In the genomic region with DNA sequence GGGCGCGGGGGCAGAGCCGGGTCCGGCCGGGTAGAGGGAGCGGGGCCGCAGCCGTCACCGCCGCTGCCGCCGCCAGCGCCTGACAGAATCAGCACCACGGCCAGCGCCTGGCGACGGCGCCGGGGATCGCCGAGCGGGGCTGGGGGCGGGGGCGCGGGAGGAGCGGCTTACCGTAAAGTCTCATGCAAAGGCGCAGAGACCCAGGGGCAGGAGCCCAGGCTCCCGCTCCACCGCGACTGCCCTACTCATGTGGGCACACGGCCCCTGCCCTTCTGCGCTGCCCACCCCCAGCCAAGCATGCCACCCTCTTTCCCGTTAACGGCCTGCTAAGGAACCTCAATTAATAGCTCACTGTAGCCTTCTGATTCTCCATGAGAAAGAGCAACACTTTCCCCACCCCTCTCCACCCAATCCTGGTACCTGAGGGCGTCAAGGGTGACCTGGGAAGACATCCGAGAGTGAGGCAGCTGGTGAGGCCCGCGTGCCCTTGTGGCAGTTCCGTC, we compare ENCODE assay signal across 9 cellular contexts. TPM values are rescaled to one million over a fixed set of nuclear protein-coding genes. Genes with fewer than 3 reads are reported as not detected.
DNase-seq lines count a peak whose midpoint lies in the region; ATAC-seq, FAIRE-seq and TF ChIP-seq lines count a peak whose summit lies in the region.
"Had no signal": no experiment of that assay in that cellular context is flagged by ENCODE, and none has a peak within 500 bp of the region (broad histone marks: within the 10 kb centered on the region; RNA-seq: fewer than 3 reads in every experiment).

A gene with protein sequence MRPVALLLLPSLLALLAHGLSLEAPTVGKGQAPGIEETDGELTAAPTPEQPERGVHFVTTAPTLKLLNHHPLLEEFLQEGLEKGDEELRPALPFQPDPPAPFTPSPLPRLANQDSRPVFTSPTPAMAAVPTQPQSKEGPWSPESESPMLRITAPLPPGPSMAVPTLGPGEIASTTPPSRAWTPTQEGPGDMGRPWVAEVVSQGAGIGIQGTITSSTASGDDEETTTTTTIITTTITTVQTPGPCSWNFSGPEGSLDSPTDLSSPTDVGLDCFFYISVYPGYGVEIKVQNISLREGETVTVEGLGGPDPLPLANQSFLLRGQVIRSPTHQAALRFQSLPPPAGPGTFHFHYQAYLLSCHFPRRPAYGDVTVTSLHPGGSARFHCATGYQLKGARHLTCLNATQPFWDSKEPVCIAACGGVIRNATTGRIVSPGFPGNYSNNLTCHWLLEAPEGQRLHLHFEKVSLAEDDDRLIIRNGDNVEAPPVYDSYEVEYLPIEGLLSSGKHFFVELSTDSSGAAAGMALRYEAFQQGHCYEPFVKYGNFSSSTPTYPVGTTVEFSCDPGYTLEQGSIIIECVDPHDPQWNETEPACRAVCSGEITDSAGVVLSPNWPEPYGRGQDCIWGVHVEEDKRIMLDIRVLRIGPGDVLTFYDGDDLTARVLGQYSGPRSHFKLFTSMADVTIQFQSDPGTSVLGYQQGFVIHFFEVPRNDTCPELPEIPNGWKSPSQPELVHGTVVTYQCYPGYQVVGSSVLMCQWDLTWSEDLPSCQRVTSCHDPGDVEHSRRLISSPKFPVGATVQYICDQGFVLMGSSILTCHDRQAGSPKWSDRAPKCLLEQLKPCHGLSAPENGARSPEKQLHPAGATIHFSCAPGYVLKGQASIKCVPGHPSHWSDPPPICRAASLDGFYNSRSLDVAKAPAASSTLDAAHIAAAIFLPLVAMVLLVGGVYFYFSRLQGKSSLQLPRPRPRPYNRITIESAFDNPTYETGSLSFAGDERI (minus strand): TSS at position 98 of the 503 bp plus-strand sequence. CDS start 164 bp downstream, outside the sequence.

- TF ChIP-seq POLR2A in gastroesophageal sphincter (IDR thresholded peaks at IDR 0.05), result no peak

- peaks cover 0 to 14% (median 6%) of the 10 kb centered on the region in 3 donors for H3K4me1 ChIP-seq in gastroesophageal sphincter

- WGBS in gastroesophageal sphincter (ENCODE audit: low coverage in 1 of 2), 2 donors, result 5% methylated on average over 3 of the region's 40 CpGs; no CpG with 5 or more reads in 1 of the 2 donors

- H3K27me3 ChIP-seq in gastroesophageal sphincter, result peaks cover 67% of the 10 kb centered on the region

- DNase-seq in AG20443 (ENCODE audit: low spot score) (peak; percentile 92), HTR-8/SVneo (ENCODE audit: insufficient read length, low spot score) (peak; percentile 80), omental fat pad (ENCODE audit: low spot score) (peak; percentile 30)
- peak; percentile 86 for DNase-seq in activated effector memory CD4-positive, alpha-beta T cell treated with anti-CD3 and anti-CD28 coated beads, Interleukin-2, amount 50 U/mL, for 16 hours

- TF ChIP-seq EP300 in gastroesophageal sphincter (IDR thresholded peaks at IDR 0.05), result no peak

- peak; percentile 26 for FAIRE-seq in HTR-8/SVneo (lab: Jason Lieb, UNC)

- H3K36me3 ChIP-seq in gastroesophageal sphincter, result no peaks in the 10 kb centered on the region

- H3K4me3 ChIP-seq in gastroesophageal sphincter, result peak within 1 kb of the TSS in 1 of 2 donors; percentile 24

- ATAC-seq in gastroesophageal sphincter (peak; percentile 73), omental fat pad (ENCODE audit: low FRiP score) (peak; percentile 71), GM19023 (IDR thresholded peaks at IDR 0.05; ENCODE audit: unreplicated experiment) (no peak)

- H3K27ac ChIP-seq in gastroesophageal sphincter (no peak within 1 kb of the TSS), temporal lobe (ENCODE audit: low read depth, low read length) (peak within 1 kb of the TSS; percentile 19)

- TF ChIP-seq CTCF in gastroesophageal sphincter (IDR thresholded peaks at IDR 0.05), result peak in 3 of 4 experiments; percentile 27 to 52 (median 41)
- no peak for TF ChIP-seq CTCF in omental fat pad (IDR thresholded peaks at IDR 0.05)

- no peaks in the 10 kb centered on the region for H3K9me3 ChIP-seq in gastroesophageal sphincter

TF ChIP-seq in PFSK-1, 5 proteins besides CTCF, POLR2A, EP300 and RAD21:
- TF ChIP-seq POLR2AphosphoS5 (IDR thresholded peaks at IDR 0.05; ENCODE audit: low read depth, low read length), result no peak
- peak; percentile 80 for TF ChIP-seq FOXP2 (optimal IDR thresholded peaks at IDR 0.05; ENCODE audit: borderline replicate concordance, extremely low read depth, extremely low read length, insufficient read depth)
- no peak for TF ChIP-seq TAF1 (IDR thresholded peaks at IDR 0.05; ENCODE audit: borderline replicate concordance, insufficient read depth, low read length)
- TF ChIP-seq, protein P1, sequence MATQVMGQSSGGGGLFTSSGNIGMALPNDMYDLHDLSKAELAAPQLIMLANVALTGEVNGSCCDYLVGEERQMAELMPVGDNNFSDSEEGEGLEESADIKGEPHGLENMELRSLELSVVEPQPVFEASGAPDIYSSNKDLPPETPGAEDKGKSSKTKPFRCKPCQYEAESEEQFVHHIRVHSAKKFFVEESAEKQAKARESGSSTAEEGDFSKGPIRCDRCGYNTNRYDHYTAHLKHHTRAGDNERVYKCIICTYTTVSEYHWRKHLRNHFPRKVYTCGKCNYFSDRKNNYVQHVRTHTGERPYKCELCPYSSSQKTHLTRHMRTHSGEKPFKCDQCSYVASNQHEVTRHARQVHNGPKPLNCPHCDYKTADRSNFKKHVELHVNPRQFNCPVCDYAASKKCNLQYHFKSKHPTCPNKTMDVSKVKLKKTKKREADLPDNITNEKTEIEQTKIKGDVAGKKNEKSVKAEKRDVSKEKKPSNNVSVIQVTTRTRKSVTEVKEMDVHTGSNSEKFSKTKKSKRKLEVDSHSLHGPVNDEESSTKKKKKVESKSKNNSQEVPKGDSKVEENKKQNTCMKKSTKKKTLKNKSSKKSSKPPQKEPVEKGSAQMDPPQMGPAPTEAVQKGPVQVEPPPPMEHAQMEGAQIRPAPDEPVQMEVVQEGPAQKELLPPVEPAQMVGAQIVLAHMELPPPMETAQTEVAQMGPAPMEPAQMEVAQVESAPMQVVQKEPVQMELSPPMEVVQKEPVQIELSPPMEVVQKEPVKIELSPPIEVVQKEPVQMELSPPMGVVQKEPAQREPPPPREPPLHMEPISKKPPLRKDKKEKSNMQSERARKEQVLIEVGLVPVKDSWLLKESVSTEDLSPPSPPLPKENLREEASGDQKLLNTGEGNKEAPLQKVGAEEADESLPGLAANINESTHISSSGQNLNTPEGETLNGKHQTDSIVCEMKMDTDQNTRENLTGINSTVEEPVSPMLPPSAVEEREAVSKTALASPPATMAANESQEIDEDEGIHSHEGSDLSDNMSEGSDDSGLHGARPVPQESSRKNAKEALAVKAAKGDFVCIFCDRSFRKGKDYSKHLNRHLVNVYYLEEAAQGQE (IDR thresholded peaks at IDR 0.05; ENCODE audit: insufficient read depth in 1 of 2, low read depth in 2 of 2, low read length in 2 of 2), result peak; percentile 95 to 97
- TF ChIP-seq SIN3A (IDR thresholded peaks at IDR 0.05; ENCODE audit: borderline replicate concordance, insufficient read depth, low read length), result peak; percentile 88; the same call in 1 of the 2 replicates

RNA-seq across cellular contexts. Expression of the gene that starts here (rescaled TPM):
- not detected for polyA plus RNA-seq in PFSK-1 (2012; ENCODE audit: insufficient read length, low read depth)
- total RNA-seq in gastroesophageal sphincter (under 1 TPM in 1 of 4 donors, not detected in 3; 0.13 TPM), omental fat pad (not detected), temporal lobe (57.3 TPM)
- polyA plus RNA-seq: esophagus had no signal

Comparison
In these comparisons a context has a peak if more than half of its experiments do, and no peak if none do; other contexts are left out.
1. RNA of the gene that starts here (total RNA-seq): 57.3 TPM in temporal lobe (single experiment); 0.13 TPM in gastroesophageal sphincter and not detected in omental fat pad; every median in the first group is over 10 times any median in the second.
2. Peak in ATAC-seq in gastroesophageal sphincter; RNA of the gene not detected or under 1 TPM.
3. Peak in DNase-seq and ATAC-seq in omental fat pad; RNA of the gene not detected or under 1 TPM.
4. DNase-seq: peak in every context shown above with its lines; median percentile 92 in AG20443; 86 in activated effector memory CD4-positive, alpha-beta T cell treated with anti-CD3 and anti-CD28 coated beads, Interleukin-2, amount 50 U/mL, for 16 hours; 80 in HTR-8/SVneo; 30 in omental fat pad.
5. CTCF ChIP-seq: peak in gastroesophageal sphincter (3 of 4); none in omental fat pad (0 of 3).